8 cellular contexts compared by ENCODE assay signal in genomic region chr14:64726585-64726890, GRCh38. TPM values are rescaled to one million over a fixed set of nuclear protein-coding genes. Genes with fewer than 3 reads are reported as not detected.
DNase-seq lines count a peak whose midpoint lies in the region; ATAC-seq, FAIRE-seq and TF ChIP-seq lines count a peak whose summit lies in the region.

No MANE protein-coding gene starts in this region.

- intact Hi-C loops in MCF 10A (cut with micrococcal nuclease) = no loop called here

- H3K4me1 Mint-ChIP-seq in MCF 10A (ENCODE audit: insufficient read depth, unreplicated experiment) = peaks cover 34% of the 10 kb centered on the region

- no peaks in the 10 kb centered on the region for H3K27me3 Mint-ChIP-seq in MCF 10A (ENCODE audit: insufficient read depth, unreplicated experiment)

- peak overlapping the region; percentile 23 for H3K4me3 Mint-ChIP-seq in MCF 10A (ENCODE audit: unreplicated experiment)

- H3K9me2 ChIP-seq in MM.1S (replicated peaks; ENCODE audit: insufficient read depth, low read length) = no peaks in the 10 kb centered on the region

- no TSS peak for BruUV-seq in MCF 10A (replicated peaks; lab: Mats Ljungman, UMichigan)

- no peaks in the 10 kb centered on the region for H3K9me3 ChIP-seq in MM.1S (replicated peaks; ENCODE audit: insufficient read depth, low read length)

- H3K27ac ChIP-seq in MM.1S (ENCODE audit: low read length) = no peak overlapping the region

- POLR2A ChIA-PET in MCF 10A (lab: Yijun Ruan, JAX) = interaction anchor here (0.9 to 15.5 kb wide), 12 partner anchors 13 to 103 kb away, joined by 3 to 283 read pairs (median 5); partner anchors contain the start of gene PLEKHG3

- no peaks in the 10 kb centered on the region for H3F3A ChIP-seq in MM.1S (ENCODE audit: insufficient read depth, low read length)

- H3K4me3 ChIP-seq in GM12865 (ENCODE audit: low read depth, low read length) (no peak overlapping the region), MM.1S (ENCODE audit: low read length) (no peak overlapping the region)

- H3K36me3 ChIP-seq in MM.1S (replicated peaks; ENCODE audit: insufficient read depth, low read length) = no peaks in the 10 kb centered on the region

- H3K4me1 ChIP-seq in MM.1S (ENCODE audit: low read length) = 0 out of 2 replicates have a peak, but pooled peaks cover 3% of the 10 kb centered on the region

- H2AFZ ChIP-seq in MM.1S (ENCODE audit: low read length) = no peak overlapping the region

- no peaks in the 10 kb centered on the region for H3K9me3 Mint-ChIP-seq in MCF 10A (ENCODE audit: unreplicated experiment)

- H3K27ac Mint-ChIP-seq in MCF 10A (ENCODE audit: low read depth, unreplicated experiment) = peak overlapping the region; percentile 90

- TF ChIP-seq CTCF in GM12865 (IDR thresholded peaks at IDR 0.05; ENCODE audit: insufficient read depth, low read depth, low read length, missing control alignments) = no peak
- no peak for TF ChIP-seq CTCF in MM.1S (IDR thresholded peaks at IDR 0.05; ENCODE audit: low read length)
- no peak for TF ChIP-seq CTCF in MCF 10A (IDR thresholded peaks at IDR 0.05; ENCODE audit: unreplicated experiment)
- TF ChIP-seq CTCF in omental fat pad (IDR thresholded peaks at IDR 0.05) = no peak

- ATAC-seq in omental fat pad (ENCODE audit: low FRiP score) (peak; percentile 87), HG02981 (IDR thresholded peaks at IDR 0.05; ENCODE audit: unreplicated experiment) (no peak)

- H3K27me3 ChIP-seq in MM.1S (replicated peaks; ENCODE audit: insufficient read depth, low read length) = no peaks in the 10 kb centered on the region

- no peaks in the 10 kb centered on the region for H4K20me1 ChIP-seq in MM.1S (ENCODE audit: insufficient read depth, low read length)

- no peak overlapping the region for H3K9ac ChIP-seq in MM.1S (ENCODE audit: low read length)

- CTCF ChIA-PET in MCF 10A (lab: Yijun Ruan, JAX) = interaction anchor here (0.7 to 3.8 kb wide), 5 partner anchors 21 to 184 kb away, joined by 3 to 19 read pairs (median 4); no protein-coding TSS in a partner anchor

- no peaks in the 10 kb centered on the region for H3K79me2 ChIP-seq in MM.1S (ENCODE audit: low read length)

- DNase-seq in GM12865 (ENCODE audit: low read depth) = peak; percentile 54
- DNase-seq in MM.1S = peak; percentile 27
- DNase-seq in MCF 10A (ENCODE audit: unreplicated experiment) = peak; percentile 87
- no peak for DNase-seq in omental fat pad (ENCODE audit: low spot score)
- DNase-seq in NCI-H187 treated with DMSO at 0.1 percent for 48 hours (lab: John Stamatoyannopoulos, UW) = no peak
- no peak for DNase-seq in GM19239 (ENCODE audit: insufficient read length, low spot score)
- no peak for DNase-seq in MV-4-11 (lab: John Stamatoyannopoulos, UW)

- FAIRE-seq in GM19239 (lab: Jason Lieb, UNC) = no peak

- H3K4me2 ChIP-seq in MM.1S (ENCODE audit: low read depth, low read length) = peak overlapping the region; percentile 9; the same call in 1 of the 2 replicates

- H3K36me3 Mint-ChIP-seq in MCF 10A (ENCODE audit: insufficient read depth, unreplicated experiment) = peaks cover 31% of the 10 kb centered on the region

RNA-seq across cellular contexts. Expression of gene PLEKHG3, which starts 22.3 kb away (rescaled TPM):
- 52.9 and 72.8 TPM in 2 replicates for total RNA-seq in MCF 10A (2022)
- total RNA-seq in omental fat pad = 10 to 100 TPM; 29.6 to 45.9 (median 37.5) TPM

Comparison
In these comparisons a context has a peak if more than half of its experiments do, and no peak if none do; other contexts are left out.
1. DNase-seq: peak in GM12865 (single experiment), MM.1S (single experiment) and MCF 10A (single experiment); none in omental fat pad (single experiment), NCI-H187 treated with DMSO at 0.1 percent for 48 hours (single experiment), GM19239 (single experiment) and MV-4-11 (single experiment).